ENCODE assay signal across 9 cellular contexts in the genomic region with DNA sequence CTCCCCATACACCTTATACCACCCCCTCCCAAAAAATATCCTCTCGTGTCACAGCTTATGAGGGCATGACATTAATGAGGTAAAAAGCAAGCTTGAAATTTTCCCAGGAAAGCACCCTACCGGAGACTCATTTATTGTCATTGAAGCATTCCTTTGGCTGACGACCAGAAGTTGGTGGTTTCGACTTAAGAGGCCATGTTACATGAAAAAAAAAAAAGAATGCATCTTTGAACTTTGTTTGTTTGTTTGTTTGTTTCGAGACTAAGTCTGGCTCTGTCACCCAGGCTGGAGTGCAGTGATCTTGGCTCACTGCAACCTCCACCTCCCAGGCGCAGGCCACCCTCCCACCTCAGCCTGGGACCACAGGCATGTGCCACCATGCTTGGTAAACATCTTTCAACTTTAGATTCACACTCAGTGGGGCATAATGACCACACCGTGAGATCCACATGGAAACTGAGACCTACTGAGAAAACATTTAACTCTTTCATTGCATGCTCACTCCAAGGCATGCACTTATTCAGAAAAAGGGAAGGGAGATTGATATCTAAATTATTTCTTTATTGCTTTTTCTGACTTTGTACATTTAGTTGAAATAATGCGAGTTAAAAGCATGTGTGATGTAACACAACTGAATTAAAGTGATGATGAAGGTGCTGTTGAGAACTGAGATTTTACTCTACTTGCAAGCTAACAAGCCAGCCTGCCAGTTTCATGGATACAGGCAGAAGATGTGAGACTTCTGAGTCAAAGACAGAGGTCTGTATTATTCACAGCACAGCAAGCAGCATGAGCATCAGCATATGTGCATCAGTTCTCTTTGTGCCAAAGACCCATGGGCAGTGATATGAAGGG. TPM values are rescaled to one million over a fixed set of nuclear protein-coding genes. Genes with fewer than 3 reads are reported as not detected.
A peak's percentile ranks its signal among the peaks of the same experiment; 100 is the strongest.
DNase-seq lines count a peak whose midpoint lies in the region; ATAC-seq and TF ChIP-seq lines count a peak whose summit lies in the region.
"Had no signal": no experiment of that assay in that cellular context is flagged by ENCODE, and none has a peak within 500 bp of the region (broad histone marks: within the 10 kb centered on the region; RNA-seq: fewer than 3 reads in every experiment).

No MANE protein-coding gene starts in this region.

- H3K9me3 ChIP-seq in right atrium auricular region: no peaks in the 10 kb centered on the region

- H3K36me3 Mint-ChIP-seq in T-cell: no peaks in the 10 kb centered on the region

- peaks cover 0 to 5% of the 10 kb centered on the region in 2 donors for H3K4me1 ChIP-seq in right atrium auricular region

- CTCF ChIA-PET in T-cell (lab: Charles Lee): no interaction called here

- DNase-seq in Daoy (ENCODE audit: low read depth) (peak; percentile 48), astrocyte of the spinal cord (ENCODE audit: low read depth, low spot score) (peak; percentile 62), right atrium auricular region (ENCODE audit: low spot score) (no peak), T-cell (no peak), DMS153 (lab: John Stamatoyannopoulos, UW) (no peak)
- DNase-seq in stimulated activated CD4-positive, alpha-beta T cell treated with anti-CD3 and anti-CD28 coated beads, Interleukin-2, amount 100 ng/mL, for 24 hours: no peak
- DNase-seq: retina had no signal

- ATAC-seq in GM19351 (IDR thresholded peaks at IDR 0.05; ENCODE audit: unreplicated experiment): peak; percentile 47
- peak; percentile 12 for ATAC-seq in HG03097 (IDR thresholded peaks at IDR 0.05; ENCODE audit: low FRiP score, unreplicated experiment)
- ATAC-seq in T-cell (replicated peaks in 1 of 4): no peak

- in situ Hi-C loops in astrocyte of the spinal cord (cut with HindIII; ENCODE audit: low sequenced_read_pairs): no loop called here

- no peaks in the 10 kb centered on the region for H3K27me3 Mint-ChIP-seq in T-cell

- H3K9me3 Mint-ChIP-seq in T-cell: no peaks in the 10 kb centered on the region

- POLR2A ChIA-PET in T-cell (lab: Charles Lee): no interaction called here

- H3K4me3 ChIP-seq in astrocyte of the spinal cord (ENCODE audit: low read depth, low read length): no peak overlapping the region
- no peak overlapping the region for H3K4me3 ChIP-seq in right atrium auricular region

- no peaks in the 10 kb centered on the region for H3K27me3 ChIP-seq in right atrium auricular region

- no peak overlapping the region for H3K4me3 Mint-ChIP-seq in T-cell

- TF ChIP-seq CTCF in astrocyte of the spinal cord (IDR thresholded peaks at IDR 0.05; ENCODE audit: low read depth, low read length) (no peak), right atrium auricular region (IDR thresholded peaks at IDR 0.05) (no peak)

- H3K27ac Mint-ChIP-seq in T-cell: no peak overlapping the region

- H3K4me1 Mint-ChIP-seq in T-cell: peaks cover 19 to 36% (median 25%) of the 10 kb centered on the region in 3 donors

- no peak overlapping the region for H3K27ac ChIP-seq in right atrium auricular region

- no peaks in the 10 kb centered on the region for H3K36me3 ChIP-seq in right atrium auricular region

RNA-seq across cellular contexts. Expression of gene RAB14, which starts 5.1 kb away (rescaled TPM):
- total RNA-seq in Daoy (2014; rRNA removed; shearing (Covaris generic)): 25.4 and 27.6 TPM in 2 replicates
- total RNA-seq in right atrium auricular region (10 to 100 TPM; 26.8 to 27.8 TPM), T-cell (10 to 100 TPM; 42.4 to 56.6 (median 50.5) TPM)

Comparison
In these comparisons a context has a peak if more than half of its experiments do, and no peak if none do; other contexts are left out.
1. DNase-seq: peak in Daoy (single experiment) and astrocyte of the spinal cord (single experiment); none in right atrium auricular region (single experiment), T-cell (0 of 34), DMS153 (single experiment) and stimulated activated CD4-positive, alpha-beta T cell treated with anti-CD3 and anti-CD28 coated beads, Interleukin-2, amount 100 ng/mL, for 24 hours (0 of 2).
2. ATAC-seq: peak in GM19351 (single experiment) and HG03097 (single experiment); none in T-cell (0 of 4).